Comparison of ENCODE assay signal across 7 cellular contexts in genomic region chr1:150765977-150766301, GRCh38. TPM values are rescaled to one million over a fixed set of nuclear protein-coding genes. Genes with fewer than 3 reads are reported as not detected.
A peak's percentile ranks its signal among the peaks of the same experiment; 100 is the strongest.
DNase-seq lines count a peak whose midpoint lies in the region; ATAC-seq, FAIRE-seq and TF ChIP-seq lines count a peak whose summit lies in the region.
"Not testable (repeated sequence)": the region's sequence is repeated elsewhere in the genome, so short reads cannot be mapped to it uniquely, and the experiment has no call there.

No MANE protein-coding gene starts in this region.

- TF ChIP-seq RAD21 in HepG2 (CRISPR knock-in tag; IDR thresholded peaks at IDR 0.05), result not testable (repeated sequence)

- intact Hi-C loops in MCF 10A (cut with micrococcal nuclease), result not testable (repeated sequence)
- intact Hi-C loops in HepG2 (cut with micrococcal nuclease; ENCODE audit: unreplicated experiment), result loop anchor here (10.0 kb wide), 1 partner anchor 51 kb away; no protein-coding TSS in a partner anchor

- TF ChIP-seq CTCF in MCF 10A (IDR thresholded peaks at IDR 0.05; ENCODE audit: unreplicated experiment); HepG2 (CRISPR knock-in tag; IDR thresholded peaks at IDR 0.05): not testable (repeated sequence)

- H4K20me1 ChIP-seq in HepG2 (ENCODE audit: insufficient read depth, low read length), result not testable (repeated sequence)

- not testable (repeated sequence) for TF ChIP-seq POLR2A in HepG2 (IDR thresholded peaks at IDR 0.05; ENCODE audit: insufficient read depth in 1 of 2, low read depth in 2 of 2, low read length in 2 of 2)

- not testable (repeated sequence) for TF ChIP-seq EP300 in HepG2 (IDR thresholded peaks at IDR 0.05; ENCODE audit: low read depth in 2 of 2, low read length in 2 of 2); HepG2 (CRISPR knock-in tag; IDR thresholded peaks at IDR 0.05; ENCODE audit: borderline replicate concordance)

- not testable (repeated sequence) for H2AFZ ChIP-seq in HepG2 (ENCODE audit: low read length)

- not testable (repeated sequence) for H3K79me2 ChIP-seq in HepG2 (ENCODE audit: insufficient read depth, low read length)

- POLR2A ChIA-PET in MCF 10A (lab: Yijun Ruan, JAX), result interaction anchor here (1.0 to 1.8 kb wide), 3 partner anchors 14 to 497 kb away, joined by 3 to 6 read pairs (median 3); partner anchors contain the start of gene APH1A
- POLR2A ChIA-PET in HepG2 (lab: Yijun Ruan, JAX), result not testable (repeated sequence)

- H3K27ac ChIP-seq in HepG2 (ENCODE audit: extremely low read length, insufficient read depth, low read length); skeletal muscle tissue (ENCODE audit: low read depth, low read length): not testable (repeated sequence)

- in situ Hi-C loops in HepG2 (cut with HindIII; ENCODE audit: extremely low pct_ligation_motif_present, low pct_unique_long_range_greater_than_20kb), result not testable (repeated sequence)

- not testable (repeated sequence) for H3K4me3 Mint-ChIP-seq in MCF 10A (ENCODE audit: unreplicated experiment)

- WGBS in HepG2 (ENCODE audit: low lambda C conversion rate), result 83% methylated on average over 1 of the region's 1 CpG

- not testable (repeated sequence) for H3K36me3 Mint-ChIP-seq in MCF 10A (ENCODE audit: insufficient read depth, unreplicated experiment)

- H3K9ac ChIP-seq in HepG2 (ENCODE audit: insufficient read depth, low read depth, low read length), result not testable (repeated sequence)
- peak overlapping the region in 2 of 3 donors; percentile 45 to 67 for H3K9ac ChIP-seq in skeletal muscle tissue (ENCODE audit: low read depth in 1 of 3, low read length in 3 of 3)

- FAIRE-seq in HepG2 (lab: Jason Lieb, UNC), result not testable (repeated sequence)

- CTCF ChIA-PET in MCF 10A (lab: Yijun Ruan, JAX), result interaction anchor here (0.6 to 1.2 kb wide), 5 partner anchors 9 to 444 kb away, joined by 3 to 4 read pairs (median 3); no protein-coding TSS in a partner anchor
- CTCF ChIA-PET in HepG2 (lab: Yijun Ruan, JAX; ENCODE audit: low intra/inter-chr PET ratio, low total read pairs), result not testable (repeated sequence)

- not testable (repeated sequence) for H3K36me3 ChIP-seq in MG63; HepG2 (replicated peaks in 1 of 2; ENCODE audit: control insufficient read depth in 1 of 2, insufficient read depth in 2 of 2, low read length in 2 of 2); skeletal muscle tissue (ENCODE audit: control insufficient read depth in 3 of 3, insufficient read depth in 3 of 3, low read length in 3 of 3)

- H3K27me3 ChIP-seq in MG63; HepG2 (ENCODE audit: control insufficient read depth in 1 of 2, insufficient read depth in 2 of 2, low read length in 2 of 2); skeletal muscle tissue (ENCODE audit: control insufficient read depth in 3 of 3, insufficient read depth in 3 of 3, low read length in 3 of 3): not testable (repeated sequence)

- BruUV-seq in MCF 10A (replicated peaks; lab: Mats Ljungman, UMichigan); HepG2 (replicated peaks; lab: Mats Ljungman, UMichigan): not testable (repeated sequence)

- H3K27ac Mint-ChIP-seq in MCF 10A (ENCODE audit: low read depth, unreplicated experiment), result peak overlapping the region; percentile 96

- H3K4me1 Mint-ChIP-seq in MCF 10A (ENCODE audit: insufficient read depth, unreplicated experiment), result peaks cover 21% of the 10 kb centered on the region

- H3K9me3 Mint-ChIP-seq in MCF 10A (ENCODE audit: unreplicated experiment), result not testable (repeated sequence)

- H3K9me3 ChIP-seq in MG63; HepG2 (ENCODE audit: low read length); skeletal muscle tissue (ENCODE audit: control insufficient read depth in 3 of 3, low read length in 3 of 3): not testable (repeated sequence)

- peak; percentile 22 for ATAC-seq in GM18868 (IDR thresholded peaks at IDR 0.05; ENCODE audit: unreplicated experiment)
- ATAC-seq in HG02763 (IDR thresholded peaks at IDR 0.05; ENCODE audit: unreplicated experiment), result peak; percentile 5
- ATAC-seq in HepG2, result not testable (repeated sequence)

- H3K4me1 ChIP-seq in HepG2 (ENCODE audit: insufficient read depth, low read length), result peaks cover 25% of the 10 kb centered on the region
- not testable (repeated sequence) for H3K4me1 ChIP-seq in skeletal muscle tissue (ENCODE audit: control insufficient read depth in 3 of 3, insufficient read depth in 3 of 3, low read length in 3 of 3)

- H3K4me3 ChIP-seq in MG63, result peak overlapping the region; percentile 22
- H3K4me3 ChIP-seq in HepG2 (replicated peaks in 1 of 3; ENCODE audit: insufficient read depth in 1 of 3, low read depth in 2 of 3, low read length in 3 of 3), result peak overlapping the region in 1 of 3 experiments; percentile 24; a peak in 2 of 6 replicates
- peak overlapping the region in 2 of 3 donors; percentile 54 to 72 for H3K4me3 ChIP-seq in skeletal muscle tissue (ENCODE audit: low read length in 3 of 3)

- peak overlapping the region; percentile 57 for H3K4me2 ChIP-seq in HepG2 (ENCODE audit: low read depth, low read length)

- not testable (repeated sequence) for DNase-seq in MG63; MCF 10A (ENCODE audit: unreplicated experiment); HepG2 (ENCODE audit: low spot score)
- DNase-seq in activated CD4-positive, alpha-beta T cell treated with anti-CD3 and anti-CD28 coated beads, Interleukin-2, amount 50 U/mL, for 48 hours, result peak; percentile 5 to 8

- not testable (repeated sequence) for H3K27me3 Mint-ChIP-seq in MCF 10A (ENCODE audit: insufficient read depth, unreplicated experiment)

RNA-seq across cellular contexts. Expression of gene CTSS, which starts 0.4 kb away (rescaled TPM):
- 0.49 TPM in 1 of 2 replicates, not detected in the other for total RNA-seq in MG63 (2014; rRNA removed; shearing (Covaris generic); ENCODE audit: low replicate concordance)
- total RNA-seq in MCF 10A (2022) (0.75 and 0.86 TPM in 2 replicates), HepG2 (2016; rRNA removed; fragmentation: Illumina TruSeq; extraction: Trizol) (1.0 and 1.3 TPM in 2 replicates), skeletal muscle tissue (29.2 TPM)
- 0.71 TPM in 1 of 2 replicates, not detected in the other for total RNA-seq in HepG2 (2016; cell fraction: cytosol; rRNA removed; fragmentation: Illumina TruSeq; extraction: Trizol; ENCODE audit: low read depth)
- total RNA-seq in HepG2 (2016; cell fraction: insoluble cytoplasmic fraction; rRNA removed; fragmentation: Illumina TruSeq; extraction: Trizol), result 0.40 and 1.4 TPM in 2 replicates
- 0.24 and 0.31 TPM in 2 replicates for total RNA-seq in HepG2 (2016; cell fraction: membrane; rRNA removed; fragmentation: Illumina TruSeq; extraction: Trizol)
- total RNA-seq in HepG2 (2016; cell fraction: nucleus; rRNA removed; fragmentation: Illumina TruSeq; extraction: Trizol), result 2.0 and 2.3 TPM in 2 replicates
- 0.33 and 0.59 TPM in 2 replicates for polyA plus RNA-seq in HepG2 (2011; rRNA removed)
- 0.28 and 1.2 TPM in 2 replicates for polyA plus RNA-seq in HepG2 (2011; cell fraction: cytosol; rRNA removed)
- polyA plus RNA-seq in HepG2 (2011; cell fraction: nucleus; rRNA removed), result 0.23 and 0.31 TPM in 2 replicates
- polyA plus RNA-seq in HepG2 (2012), result 1.1 and 1.5 TPM in 2 replicates
- polyA plus RNA-seq in HepG2 (2016; cell fraction: cytosol; fragmentation: Illumina TruSeq; extraction: Trizol; ENCODE audit: low read depth), result 0.10 and 0.24 TPM in 2 replicates
- polyA plus RNA-seq in HepG2 (2016; cell fraction: insoluble cytoplasmic fraction; fragmentation: Illumina TruSeq; extraction: Trizol; ENCODE audit: low read depth), result 0.42 and 0.67 TPM in 2 replicates
- 0.13 and 0.36 TPM in 2 replicates for polyA plus RNA-seq in HepG2 (2016; cell fraction: membrane; fragmentation: Illumina TruSeq; extraction: Trizol; ENCODE audit: low read depth)
- 1.5 and 1.7 TPM in 2 replicates for polyA plus RNA-seq in HepG2 (2016; cell fraction: nucleus; fragmentation: Illumina TruSeq; extraction: Trizol; ENCODE audit: insufficient read depth, low read depth)
- 0.44 TPM in 1 of 2 replicates, not detected in the other for polyA minus RNA-seq in HepG2 (2011; rRNA and poly(A)+ RNA removed; ENCODE audit: low replicate concordance)
- 0.99 TPM in 1 of 2 replicates, not detected in the other for polyA minus RNA-seq in HepG2 (2011; cell fraction: cytosol; rRNA and poly(A)+ RNA removed)
- 0.25 and 0.77 TPM in 2 replicates for polyA minus RNA-seq in HepG2 (2011; cell fraction: nucleus; rRNA and poly(A)+ RNA removed)

RNA-seq across cellular contexts. Expression of gene CTSK, which starts 42.1 kb away (rescaled TPM):
- 0.92 and 2.3 TPM in 2 replicates for total RNA-seq in MG63 (2014; rRNA removed; shearing (Covaris generic); ENCODE audit: low replicate concordance)
- total RNA-seq in MCF 10A (2022) (6.2 and 6.4 TPM in 2 replicates), HepG2 (2016; rRNA removed; fragmentation: Illumina TruSeq; extraction: Trizol) (0.62 and 1.4 TPM in 2 replicates), skeletal muscle tissue (55.3 TPM)
- total RNA-seq in HepG2 (2016; cell fraction: cytosol; rRNA removed; fragmentation: Illumina TruSeq; extraction: Trizol; ENCODE audit: low read depth), result 0.18 and 0.20 TPM in 2 replicates
- total RNA-seq in HepG2 (2016; cell fraction: insoluble cytoplasmic fraction; rRNA removed; fragmentation: Illumina TruSeq; extraction: Trizol), result 0.13 and 1.1 TPM in 2 replicates
- total RNA-seq in HepG2 (2016; cell fraction: membrane; rRNA removed; fragmentation: Illumina TruSeq; extraction: Trizol), result 0.17 and 0.34 TPM in 2 replicates
- 2.4 and 2.9 TPM in 2 replicates for total RNA-seq in HepG2 (2016; cell fraction: nucleus; rRNA removed; fragmentation: Illumina TruSeq; extraction: Trizol)
- polyA plus RNA-seq in HepG2 (2011; rRNA removed), result 6.2 and 6.3 TPM in 2 replicates
- 0.95 and 1.6 TPM in 2 replicates for polyA plus RNA-seq in HepG2 (2011; cell fraction: cytosol; rRNA removed)
- 20.4 and 28.6 TPM in 2 replicates for polyA plus RNA-seq in HepG2 (2011; cell fraction: nucleus; rRNA removed)
- polyA plus RNA-seq in HepG2 (2012), result 3.1 and 4.4 TPM in 2 replicates
- 0.06 TPM in 1 of 2 replicates, not detected in the other for polyA plus RNA-seq in HepG2 (2016; cell fraction: cytosol; fragmentation: Illumina TruSeq; extraction: Trizol; ENCODE audit: low read depth)
- polyA plus RNA-seq in HepG2 (2016; cell fraction: insoluble cytoplasmic fraction; fragmentation: Illumina TruSeq; extraction: Trizol; ENCODE audit: low read depth), result 0.39 and 0.47 TPM in 2 replicates
- 0.14 and 0.43 TPM in 2 replicates for polyA plus RNA-seq in HepG2 (2016; cell fraction: membrane; fragmentation: Illumina TruSeq; extraction: Trizol; ENCODE audit: low read depth)
- polyA plus RNA-seq in HepG2 (2016; cell fraction: nucleus; fragmentation: Illumina TruSeq; extraction: Trizol; ENCODE audit: insufficient read depth, low read depth), result 9.0 and 9.3 TPM in 2 replicates
- polyA minus RNA-seq in HepG2 (2011; rRNA and poly(A)+ RNA removed; ENCODE audit: low replicate concordance), result 1.4 and 3.5 TPM in 2 replicates
- polyA minus RNA-seq in HepG2 (2011; cell fraction: cytosol; rRNA and poly(A)+ RNA removed), result not detected in 2 replicates
- polyA minus RNA-seq in HepG2 (2011; cell fraction: nucleus; rRNA and poly(A)+ RNA removed), result 5.7 and 7.7 TPM in 2 replicates

RNA-seq across cellular contexts. Expression of gene HORMAD1, which starts 45.2 kb away (rescaled TPM):
- total RNA-seq in MG63 (2014; rRNA removed; shearing (Covaris generic); ENCODE audit: low replicate concordance), result 0.95 TPM in 1 of 2 replicates, not detected in the other
- total RNA-seq in MCF 10A (2022) (not detected in 2 replicates), HepG2 (2016; rRNA removed; fragmentation: Illumina TruSeq; extraction: Trizol) (not detected in 2 replicates), skeletal muscle tissue (not detected)
- not detected in 2 replicates for total RNA-seq in HepG2 (2016; cell fraction: cytosol; rRNA removed; fragmentation: Illumina TruSeq; extraction: Trizol; ENCODE audit: low read depth)
- not detected in 2 replicates for total RNA-seq in HepG2 (2016; cell fraction: insoluble cytoplasmic fraction; rRNA removed; fragmentation: Illumina TruSeq; extraction: Trizol)
- not detected in 2 replicates for total RNA-seq in HepG2 (2016; cell fraction: membrane; rRNA removed; fragmentation: Illumina TruSeq; extraction: Trizol)
- not detected in 2 replicates for total RNA-seq in HepG2 (2016; cell fraction: nucleus; rRNA removed; fragmentation: Illumina TruSeq; extraction: Trizol)
- polyA plus RNA-seq in HepG2 (2011; rRNA removed), result not detected in 2 replicates
- polyA plus RNA-seq in HepG2 (2011; cell fraction: cytosol; rRNA removed), result not detected in 2 replicates
- polyA plus RNA-seq in HepG2 (2011; cell fraction: nucleus; rRNA removed), result not detected in 2 replicates
- polyA plus RNA-seq in HepG2 (2012), result not detected in 2 replicates
- not detected in 2 replicates for polyA plus RNA-seq in HepG2 (2016; cell fraction: cytosol; fragmentation: Illumina TruSeq; extraction: Trizol; ENCODE audit: low read depth)
- not detected in 2 replicates for polyA plus RNA-seq in HepG2 (2016; cell fraction: insoluble cytoplasmic fraction; fragmentation: Illumina TruSeq; extraction: Trizol; ENCODE audit: low read depth)
- polyA plus RNA-seq in HepG2 (2016; cell fraction: membrane; fragmentation: Illumina TruSeq; extraction: Trizol; ENCODE audit: low read depth), result not detected in 2 replicates
- polyA plus RNA-seq in HepG2 (2016; cell fraction: nucleus; fragmentation: Illumina TruSeq; extraction: Trizol; ENCODE audit: insufficient read depth, low read depth), result not detected in 2 replicates
- 1.1 TPM in 1 of 2 replicates, not detected in the other for polyA minus RNA-seq in HepG2 (2011; rRNA and poly(A)+ RNA removed; ENCODE audit: low replicate concordance)
- not detected in 2 replicates for polyA minus RNA-seq in HepG2 (2011; cell fraction: cytosol; rRNA and poly(A)+ RNA removed)
- polyA minus RNA-seq in HepG2 (2011; cell fraction: nucleus; rRNA and poly(A)+ RNA removed), result not detected in 2 replicates
